ENCODE assay signal across 9 cellular contexts in the genomic region with DNA sequence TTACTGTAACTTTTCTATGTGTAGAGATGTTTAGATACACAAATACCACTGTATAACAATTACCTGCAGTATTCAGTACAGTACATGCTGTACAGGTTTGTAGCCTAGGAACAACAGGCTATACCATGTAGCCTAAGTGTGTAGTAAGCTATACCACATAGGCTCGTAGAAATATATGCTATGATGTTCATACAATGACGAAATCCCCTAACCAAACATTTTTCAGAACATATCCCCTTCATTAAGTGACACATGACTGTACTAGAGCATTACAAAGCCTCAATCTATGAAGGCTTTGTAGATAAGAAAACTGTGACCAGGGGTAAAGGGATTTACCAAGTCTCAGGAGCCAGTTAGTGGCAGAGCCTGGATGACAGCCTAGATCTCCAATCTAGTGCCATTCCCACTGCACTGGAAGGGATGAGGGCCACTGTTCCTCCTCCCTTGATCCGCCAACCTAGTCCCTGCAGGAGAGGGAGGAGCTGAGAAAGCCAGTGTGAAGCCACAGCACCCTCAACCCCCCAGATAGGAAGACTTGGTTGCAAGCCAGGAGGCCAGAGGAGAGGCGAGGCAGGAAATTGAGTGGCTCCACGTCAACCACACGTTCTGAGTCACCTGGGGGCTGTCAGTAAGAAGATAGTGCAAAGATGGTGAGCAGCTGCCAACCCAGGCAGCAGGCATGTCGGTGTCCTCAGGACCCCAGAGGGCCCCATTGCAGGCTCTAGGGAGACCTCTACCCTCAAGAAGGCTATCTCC.
DNase-seq lines count a peak whose midpoint lies in the region; ATAC-seq and TF ChIP-seq lines count a peak whose summit lies in the region.
"Had no signal": no experiment of that assay in that cellular context is flagged by ENCODE, and none has a peak within 500 bp of the region (broad histone marks: within the 10 kb centered on the region; RNA-seq: fewer than 3 reads in every experiment).

No MANE protein-coding gene starts in this region.

- DNase-seq in MV-4-11 (lab: John Stamatoyannopoulos, UW) (peak; percentile 25), foreskin keratinocyte (peak in 1 of 2 donors; percentile 50), Karpas-422 (no peak), DMS153 (lab: John Stamatoyannopoulos, UW) (no peak), AG08396 (ENCODE audit: low spot score) (no peak)
- DNase-seq in activated CD8-positive, alpha-beta memory T cell treated with anti-CD3 and anti-CD28 coated beads, Interleukin-2, amount 10 ng/mL, durations not matched to agents 7 days and 5 days: peak; percentile 92
- DNase-seq in stimulated activated naive CD8-positive, alpha-beta T cell treated with anti-CD3 and anti-CD28 coated beads, Interleukin-15, Interleukin-2, amounts not matched to agents 100 U/mL and 50 U/mL, for 24 hours: peak; percentile 69
- DNase-seq: activated B cell treated with CpG ODN at 0.5 μM for 24 hours had no signal

- H3K9me3 ChIP-seq in Karpas-422 (ENCODE audit: low read length): no peaks in the 10 kb centered on the region

- H3K9me2 ChIP-seq in Karpas-422 (replicated peaks; ENCODE audit: insufficient read depth, low read length): no peaks in the 10 kb centered on the region

- H3K27me3 Mint-ChIP-seq in activated CD8-positive, alpha-beta memory T cell treated with anti-CD3 and anti-CD28 coated beads, Interleukin-2, amount 10 ng/mL, durations not matched to agents 7 days and 5 days: no peaks in the 10 kb centered on the region
- H3K27me3 Mint-ChIP-seq: activated B cell treated with CpG ODN at 0.5 μM for 24 hours had no signal

- no peaks in the 10 kb centered on the region for H3K4me1 ChIP-seq in foreskin keratinocyte
- no peaks in the 10 kb centered on the region for H3K4me1 ChIP-seq in Karpas-422 (ENCODE audit: low read length)

- H3K9ac ChIP-seq in Karpas-422 (ENCODE audit: low read length): no peak overlapping the region

- H3K4me3 ChIP-seq in Karpas-422 (ENCODE audit: low read length): no peak overlapping the region

- no peak overlapping the region for H3K27ac ChIP-seq in foreskin keratinocyte
- no peak overlapping the region for H3K27ac ChIP-seq in Karpas-422 (ENCODE audit: low read length)

- peaks cover 61% of the 10 kb centered on the region for H3K4me1 Mint-ChIP-seq in activated CD8-positive, alpha-beta memory T cell treated with anti-CD3 and anti-CD28 coated beads, Interleukin-2, amount 10 ng/mL, durations not matched to agents 7 days and 5 days

- H3K79me2 ChIP-seq in Karpas-422 (ENCODE audit: low read length): no peaks in the 10 kb centered on the region

- H3K27me3 ChIP-seq in foreskin keratinocyte (no peaks in the 10 kb centered on the region), Karpas-422 (ENCODE audit: low read length) (no peaks in the 10 kb centered on the region)

- no peak overlapping the region for H2AFZ ChIP-seq in Karpas-422 (ENCODE audit: low read length)

- no peak for TF ChIP-seq CTCF in foreskin keratinocyte (conservative IDR thresholded peaks at IDR 0.05)

- H3K27ac Mint-ChIP-seq in activated CD8-positive, alpha-beta memory T cell treated with anti-CD3 and anti-CD28 coated beads, Interleukin-2, amount 10 ng/mL, durations not matched to agents 7 days and 5 days: peak overlapping the region; percentile 89
- H3K27ac Mint-ChIP-seq: activated B cell treated with CpG ODN at 0.5 μM for 24 hours had no signal

- H3K36me3 Mint-ChIP-seq in activated CD8-positive, alpha-beta memory T cell treated with anti-CD3 and anti-CD28 coated beads, Interleukin-2, amount 10 ng/mL, durations not matched to agents 7 days and 5 days: peaks cover 2% of the 10 kb centered on the region

- H3K36me3 ChIP-seq in Karpas-422 (ENCODE audit: insufficient read depth, low read length): no peaks in the 10 kb centered on the region

- peak overlapping the region; percentile 48 for H3K4me3 Mint-ChIP-seq in activated CD8-positive, alpha-beta memory T cell treated with anti-CD3 and anti-CD28 coated beads, Interleukin-2, amount 10 ng/mL, durations not matched to agents 7 days and 5 days
- H3K4me3 Mint-ChIP-seq: activated B cell treated with CpG ODN at 0.5 μM for 24 hours had no signal

- H3K4me2 ChIP-seq in Karpas-422 (ENCODE audit: low read depth, low read length, poor library complexity, severe bottlenecking): no peak overlapping the region

- peak; percentile 74 for ATAC-seq in activated CD8-positive, alpha-beta memory T cell treated with anti-CD3 and anti-CD28 coated beads, Interleukin-2, amount 10 ng/mL, durations not matched to agents 7 days and 5 days
- ATAC-seq in foreskin keratinocyte (peak; percentile 52), HG03159 (IDR thresholded peaks at IDR 0.05; ENCODE audit: unreplicated experiment) (no peak)
- peak; percentile 66 for ATAC-seq in stimulated activated naive CD8-positive, alpha-beta T cell treated with anti-CD3 and anti-CD28 coated beads, Interleukin-15, Interleukin-2, amounts not matched to agents 100 U/mL and 50 U/mL, for 24 hours

- no peaks in the 10 kb centered on the region for H3K9me3 Mint-ChIP-seq in activated CD8-positive, alpha-beta memory T cell treated with anti-CD3 and anti-CD28 coated beads, Interleukin-2, amount 10 ng/mL, durations not matched to agents 7 days and 5 days (ENCODE audit: low read depth)
- H3K9me3 Mint-ChIP-seq: activated B cell treated with CpG ODN at 0.5 μM for 24 hours had no signal

- H4K20me1 ChIP-seq in Karpas-422 (ENCODE audit: insufficient read depth, low read depth, low read length): no peaks in the 10 kb centered on the region

- CTCF ChIA-PET in activated CD8-positive, alpha-beta memory T cell treated with anti-CD3 and anti-CD28 coated beads, Interleukin-2, amount 10 ng/mL, durations not matched to agents 7 days and 5 days (lab: Charles Lee): interaction anchor here (0.7 to 2.2 kb wide), 4 partner anchors 10 to 72 kb away, joined by 3 to 13 read pairs (median 6); no protein-coding TSS in a partner anchor

Comparison
In these comparisons a context has a peak if more than half of its experiments do, and no peak if none do; other contexts are left out.
1. DNase-seq: peak in MV-4-11 (single experiment), activated CD8-positive, alpha-beta memory T cell treated with anti-CD3 and anti-CD28 coated beads, Interleukin-2, amount 10 ng/mL, durations not matched to agents 7 days and 5 days (single experiment) and stimulated activated naive CD8-positive, alpha-beta T cell treated with anti-CD3 and anti-CD28 coated beads, Interleukin-15, Interleukin-2, amounts not matched to agents 100 U/mL and 50 U/mL, for 24 hours (single experiment); none in Karpas-422 (single experiment), DMS153 (single experiment) and AG08396 (single experiment).